ENCODE assay signal across 22 cellular contexts in genomic region chr16:78720416-78720815, GRCh38.
DNase-seq lines count a peak whose midpoint lies in the region; ATAC-seq, FAIRE-seq and TF ChIP-seq lines count a peak whose summit lies in the region.
"Had no signal": no experiment of that assay in that cellular context is flagged by ENCODE, and none has a peak within 500 bp of the region (broad histone marks: within the 10 kb centered on the region; RNA-seq: fewer than 3 reads in every experiment).

No MANE protein-coding gene starts in this region.

- H3K4me1 ChIP-seq in upper lobe of right lung: no peaks in the 10 kb centered on the region
- H3K4me1 ChIP-seq: BE2C had no signal

- TF ChIP-seq CTCF in upper lobe of right lung (IDR thresholded peaks at IDR 0.05): no peak

- H3K4me3 ChIP-seq in skeletal muscle cell (ENCODE audit: low read depth, low read length) (no peak overlapping the region), upper lobe of right lung (no peak overlapping the region)
- H3K4me3 ChIP-seq: GM23338 had no signal

- FAIRE-seq in endometrium (lab: Jason Lieb, UNC): peak; percentile 99
- FAIRE-seq in frontal cortex (lab: Jason Lieb, UNC): peak; percentile 70
- FAIRE-seq: A204.1, GM12892, GM18507, H54 had no signal

- no peak overlapping the region for H3K27ac ChIP-seq in upper lobe of right lung
- H3K27ac ChIP-seq: HL-60 had no signal

- intact Hi-C loops in upper lobe of right lung (cut with DNase I): no loop called here

- H3K36me3 ChIP-seq in upper lobe of right lung: no peaks in the 10 kb centered on the region
- H3K36me3 ChIP-seq: BE2C had no signal

- no peak for ATAC-seq in upper lobe of right lung
- ATAC-seq: GM23338 had no signal

- no peaks in the 10 kb centered on the region for H3K27me3 ChIP-seq in upper lobe of right lung
- H3K27me3 ChIP-seq: BE2C had no signal

- no peaks in the 10 kb centered on the region for H3K9me3 ChIP-seq in upper lobe of right lung
- H3K9me3 ChIP-seq: BE2C had no signal

- DNase-seq in frontal cortex (ENCODE audit: low spot score in 2 of 2) (no peak), skeletal muscle cell (ENCODE audit: low read depth) (peak; percentile 3), upper lobe of right lung (no peak), NCI-H510A (lab: John Stamatoyannopoulos, UW) (no peak)
- no peak for DNase-seq in activated naive CD4-positive, alpha-beta T cell (lab: John Stamatoyannopoulos, UW)
- DNase-seq: ACHN; BE2C; C1 segment of cervical spinal cord; CD4-positive, CD25-positive, alpha-beta regulatory T cell; CD8-positive, alpha-beta memory T cell; COR-L47; DMS153; DMS79; GDM1; HCEC 1CT had no signal
